Comparison of ENCODE assay signal across 15 cellular contexts in genomic region chr2:234550056-234550455, GRCh38.
"Had no signal": no experiment of that assay in that cellular context is flagged by ENCODE, and none has a peak within 500 bp of the region (broad histone marks: within the 10 kb centered on the region; RNA-seq: fewer than 3 reads in every experiment).

No MANE protein-coding gene starts in this region.

- H3K4me3 ChIP-seq: colonic mucosa, gastrocnemius medialis, heart left ventricle, left ventricle myocardium inferior, neural progenitor cell, ovary, psoas muscle, skin epidermis, stomach had no signal

- H3K36me3 ChIP-seq: brain microvascular endothelial cell, colonic mucosa, gastrocnemius medialis, heart left ventricle, left ventricle myocardium inferior, neural progenitor cell, ovary, stomach had no signal

- H3K27ac ChIP-seq: brain microvascular endothelial cell, colonic mucosa, epithelial cell of prostate, gastrocnemius medialis, heart left ventricle, left ventricle myocardium inferior, neural progenitor cell, ovary, psoas muscle, stomach had no signal

- H3K4me2 ChIP-seq: neural progenitor cell had no signal

- H3K27ac Mint-ChIP-seq: activated CD4-positive, alpha-beta T cell treated with anti-CD3 and anti-CD28 coated beads for 36 hours; activated naive CD8-positive, alpha-beta T cell treated with anti-CD3 and anti-CD28 coated beads for 36 hours; endodermal cell had no signal

- H3K9me3 Mint-ChIP-seq: activated naive CD8-positive, alpha-beta T cell treated with anti-CD3 and anti-CD28 coated beads for 36 hours had no signal

- H3K9me3 ChIP-seq: colonic mucosa, gastrocnemius medialis, left ventricle myocardium inferior, ovary, psoas muscle, stomach had no signal

- H3K4me1 Mint-ChIP-seq: activated naive CD8-positive, alpha-beta T cell treated with anti-CD3 and anti-CD28 coated beads for 36 hours had no signal

- H3K4me3 Mint-ChIP-seq: activated CD4-positive, alpha-beta T cell treated with anti-CD3 and anti-CD28 coated beads for 36 hours; activated naive CD8-positive, alpha-beta T cell treated with anti-CD3 and anti-CD28 coated beads for 36 hours; endodermal cell; naive B cell had no signal

- H3K36me3 Mint-ChIP-seq: activated naive CD8-positive, alpha-beta T cell treated with anti-CD3 and anti-CD28 coated beads for 36 hours had no signal

- H3K9ac ChIP-seq: neural progenitor cell had no signal

- H3K27me3 ChIP-seq: brain microvascular endothelial cell, colonic mucosa, neural progenitor cell, ovary had no signal

- H2AFZ ChIP-seq: neural progenitor cell had no signal

- H3K4me1 ChIP-seq: colonic mucosa, gastrocnemius medialis, psoas muscle had no signal
